8 cellular contexts compared by ENCODE assay signal in the genomic region with DNA sequence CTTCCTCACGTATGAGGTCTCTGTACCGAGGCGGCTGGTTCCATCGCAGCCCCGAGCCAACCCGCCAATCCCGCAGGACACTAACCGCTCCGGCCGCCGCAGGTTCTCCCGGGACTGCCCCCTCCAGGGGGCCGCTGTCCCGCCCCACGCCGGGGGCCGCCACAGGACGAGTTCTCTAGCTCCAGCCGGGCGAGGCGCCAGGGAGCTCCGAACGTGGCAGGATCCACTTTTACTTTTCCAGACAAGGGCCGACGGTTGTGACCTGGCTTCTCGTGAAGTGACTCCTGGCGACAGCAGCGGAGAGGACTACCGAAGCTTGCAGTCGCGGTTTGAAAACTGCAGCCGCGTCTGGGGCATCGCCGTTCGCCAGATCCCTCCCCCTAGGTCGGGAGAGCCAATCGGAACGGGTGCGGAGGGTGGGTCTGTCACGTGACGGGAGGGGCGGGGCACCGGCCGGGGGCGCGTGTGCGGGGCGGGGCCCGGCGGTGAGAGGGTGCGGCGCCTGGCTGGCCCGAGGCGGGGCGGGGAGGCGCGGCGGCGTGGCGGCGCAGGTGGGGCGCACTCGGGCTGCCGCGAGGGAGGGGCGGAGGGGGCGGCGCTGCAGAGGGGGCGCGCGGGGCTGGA. TPM values are rescaled to one million over a fixed set of nuclear protein-coding genes. Genes with fewer than 3 reads are reported as not detected.
DNase-seq lines count a peak whose midpoint lies in the region; ATAC-seq and TF ChIP-seq lines count a peak whose summit lies in the region.

Gene STK17B (minus strand): TSS at position 331 of the 624 bp plus-strand sequence. CDS start 8,195 bp downstream, outside the sequence.

- in situ Hi-C loops in GM13977 (cut with MboI; ENCODE audit: low pct_unique_long_range_greater_than_20kb, low sequenced_read_pairs, unreplicated experiment): loop anchor here (25.0 kb wide), 1 partner anchor 91 kb away; no protein-coding TSS in a partner anchor

- no peaks in the 10 kb centered on the region for H3K36me3 ChIP-seq in uterus

- DNase-seq in GM13977 (ENCODE audit: low spot score) (peak; percentile 96), NCI-H1694 (lab: John Stamatoyannopoulos, UW) (peak; percentile 85), T-helper 2 cell (peak; percentile 92 to 98 (median 96)), right cardiac atrium (peak; percentile 94 to 98 (median 97)), pulmonary artery endothelial cell (ENCODE audit: low read depth, low spot score) (peak; percentile 70), uterus (peak; percentile 90 to 91)

- H3K9me3 ChIP-seq in right cardiac atrium (ENCODE audit: control insufficient read depth, low read length) (no peaks in the 10 kb centered on the region), uterus (no peaks in the 10 kb centered on the region)

- H3K4me1 ChIP-seq in right cardiac atrium (ENCODE audit: control insufficient read depth, insufficient read depth, low read length) (peaks cover 2% of the 10 kb centered on the region), uterus (no peaks in the 10 kb centered on the region)

- TF ChIP-seq CTCF in GM13977 (IDR thresholded peaks at IDR 0.05; ENCODE audit: extremely low read depth, insufficient read depth, missing control alignments) (peak; percentile 3), uterus (IDR thresholded peaks at IDR 0.05) (peak in 2 of 4 experiments; percentile 7 to 19)

- ATAC-seq in HG02840 (IDR thresholded peaks at IDR 0.05; ENCODE audit: low FRiP score, unreplicated experiment) (peak; percentile 49), right cardiac atrium (peak; percentile 98 to 99)

- H3K4me3 ChIP-seq in right cardiac atrium (ENCODE audit: low read length) (peak within 1 kb of the TSS; percentile 83), uterus (peak within 1 kb of the TSS; percentile 76 to 91)

- WGBS in right cardiac atrium: under 1% methylated on average over 72 of the region's 72 CpGs

- H3K27ac ChIP-seq in angular gyrus (ENCODE audit: low read depth, low read length) (peak within 1 kb of the TSS; percentile 43), right cardiac atrium (ENCODE audit: low read length) (peak within 1 kb of the TSS; percentile 49), uterus (peak within 1 kb of the TSS; percentile 80 to 88)

- TF ChIP-seq POLR2A in uterus (IDR thresholded peaks at IDR 0.05): peak; percentile 79 to 91

- intact Hi-C loops in right cardiac atrium (cut with DNase I): no loop called here
- intact Hi-C loops in uterus (cut with DNase I; ENCODE audit: low total_unique reads): no loop called here

- H3K27me3 ChIP-seq in right cardiac atrium (ENCODE audit: control insufficient read depth, insufficient read depth) (no peaks in the 10 kb centered on the region), uterus (no peaks in the 10 kb centered on the region)

RNA-seq across cellular contexts. Expression of gene STK17B, which starts in this region (rescaled TPM):
- 1 to 10 TPM; 6.9 to 8.1 (median 7.2) TPM for total RNA-seq in right cardiac atrium
- polyA plus RNA-seq in right cardiac atrium: 3.7 TPM
- total RNA-seq in pulmonary artery endothelial cell: 10.6 and 22.5 TPM in 2 replicates
- total RNA-seq in uterus: 10 to 100 TPM in 3 of 4 donors, 1 to 10 TPM in 1; 7.2 to 28.2 (median 26.8) TPM

Comparison
In these comparisons a context has a peak if more than half of its experiments do, and no peak if none do; other contexts are left out.
1. Peak in every context shown above with its lines: DNase-seq, ATAC-seq, H3K4me3 ChIP-seq and H3K27ac ChIP-seq.